Comparison of ENCODE assay signal across 1 cellular context in genomic region chr6:53461041-53461656, GRCh38.
TF ChIP-seq lines count a peak whose summit lies in the region.

No MANE protein-coding gene starts in this region.

TF ChIP-seq in GM12878, 131 proteins besides CTCF, POLR2A, EP300 and RAD21 (continued from another document and continues in another):
- TF ChIP-seq ZBTB11 (CRISPR knock-in tag; IDR thresholded peaks at IDR 0.05) (no peak), MEF2B (IDR thresholded peaks at IDR 0.05; ENCODE audit: partially characterized antibody, poor library complexity, severe bottlenecking) (peak; percentile 87), TAF1 (IDR thresholded peaks at IDR 0.05; ENCODE audit: borderline replicate concordance, low read depth, low read length) (no peak), BACH1 (IDR thresholded peaks at IDR 0.05; ENCODE audit: borderline replicate concordance) (0 out of 2 replicates have a peak, but pooled peaks have one; percentile 42), ZSCAN29 (IDR thresholded peaks at IDR 0.05) (no peak), ZNF384 (IDR thresholded peaks at IDR 0.05; ENCODE audit: borderline replicate concordance, low read depth, low read length) (no peak; the same call in 1 of the 2 replicates), SMAD1 (IDR thresholded peaks at IDR 0.05; ENCODE audit: low read depth, partially characterized antibody) (peak; percentile 48), YBX1 (IDR thresholded peaks at IDR 0.05) (no peak), ZNF622 (IDR thresholded peaks at IDR 0.05) (no peak), RFX5 (IDR thresholded peaks at IDR 0.05; ENCODE audit: low read depth, low read length) (no peak), EGR1 (IDR thresholded peaks at IDR 0.05; ENCODE audit: borderline replicate concordance in 1 of 2, low read depth in 2 of 2, low read length in 2 of 2) (no peak), CHD1 (IDR thresholded peaks at IDR 0.05; ENCODE audit: low read depth, low read length) (no peak; the same call in 1 of the 2 replicates), BCL11A (IDR thresholded peaks at IDR 0.05; ENCODE audit: low read depth, low read length) (peak; percentile 86), JUND (IDR thresholded peaks at IDR 0.05; ENCODE audit: low read depth, low read length) (no peak), TARDBP (IDR thresholded peaks at IDR 0.05; ENCODE audit: borderline replicate concordance) (no peak), E2F8 (IDR thresholded peaks at IDR 0.05; ENCODE audit: low read depth, partially characterized antibody) (no peak), MXI1 (IDR thresholded peaks at IDR 0.05; ENCODE audit: low read depth, low read length) (no peak), LARP7 (IDR thresholded peaks at IDR 0.05) (no peak), FOXK2 (IDR thresholded peaks at IDR 0.05) (no peak), CEBPB (IDR thresholded peaks at IDR 0.05; ENCODE audit: borderline replicate concordance in 1 of 2, low read depth in 2 of 2, low read length in 2 of 2) (no peak; a peak in 1 of 4 replicates), NR2C1 (IDR thresholded peaks at IDR 0.05) (no peak), BRCA1 (IDR thresholded peaks at IDR 0.05; ENCODE audit: low read depth, low read length) (no peak), ETV6 (conservative IDR thresholded peaks at IDR 0.05 in 1 of 2, IDR thresholded peaks at IDR 0.05 in 1 of 2; ENCODE audit: borderline replicate concordance in 1 of 2, low read depth in 1 of 2) (peak in 1 of 2 experiments; percentile 67; a peak in 1 of 4 replicates), IRF4 (IDR thresholded peaks at IDR 0.05; ENCODE audit: low read depth, low read length) (no peak), IKZF1 (conservative IDR thresholded peaks at IDR 0.05) (peak; percentile 86), IKZF2 (IDR thresholded peaks at IDR 0.05) (peak; percentile 86), ZBTB4 (CRISPR knock-in tag; IDR thresholded peaks at IDR 0.05) (no peak), ZNF24 (IDR thresholded peaks at IDR 0.05) (0 out of 2 replicates have a peak, but pooled peaks have one; percentile 18), HDAC6 (IDR thresholded peaks at IDR 0.05; ENCODE audit: unreplicated experiment) (no peak), NR2C2 (IDR thresholded peaks at IDR 0.05; ENCODE audit: borderline replicate concordance, control insufficient read depth, insufficient read length, low read depth) (no peak), BMI1 (IDR thresholded peaks at IDR 0.05; ENCODE audit: borderline replicate concordance) (no peak; the same call in 1 of the 2 replicates), STAT3 (IDR thresholded peaks at IDR 0.05; ENCODE audit: low read depth, low read length) (peak; percentile 80; the same call in 1 of the 2 replicates), JUNB (IDR thresholded peaks at IDR 0.05) (peak; percentile 53), KAT2A (conservative IDR thresholded peaks at IDR 0.05; ENCODE audit: control insufficient read depth, low read depth, low read length) (no peak), BCLAF1 (IDR thresholded peaks at IDR 0.05) (no peak), HSF1 (IDR thresholded peaks at IDR 0.05; ENCODE audit: low read depth, low read length) (no peak), NFYA (IDR thresholded peaks at IDR 0.05; ENCODE audit: borderline replicate concordance, low read depth, low read length) (no peak), ATF7 (IDR thresholded peaks at IDR 0.05; ENCODE audit: low read depth) (peak; percentile 60; the same call in 1 of the 2 replicates), KLF5 (IDR thresholded peaks at IDR 0.05; ENCODE audit: partially characterized antibody) (no peak), DPF2 (IDR thresholded peaks at IDR 0.05) (peak; percentile 89), NRF1 (conservative IDR thresholded peaks at IDR 0.05; ENCODE audit: low read depth, low read length) (no peak), RAD51 (IDR thresholded peaks at IDR 0.05) (no peak; the same call in 1 of the 2 replicates), MAX (IDR thresholded peaks at IDR 0.05; ENCODE audit: low read depth, low read length) (no peak), CHD2 (IDR thresholded peaks at IDR 0.05; ENCODE audit: borderline replicate concordance, low read depth, low read length) (no peak), IRF3 (IDR thresholded peaks at IDR 0.05) (no peak), ZNF207 (IDR thresholded peaks at IDR 0.05; ENCODE audit: borderline replicate concordance) (no peak), NR2F1 (conservative IDR thresholded peaks at IDR 0.05) (peak; percentile 16; the same call in 1 of the 2 replicates), PKNOX1 (IDR thresholded peaks at IDR 0.05) (peak; percentile 87), SREBF2 (IDR thresholded peaks at IDR 0.05; ENCODE audit: low read length) (no peak), IRF5 (IDR thresholded peaks at IDR 0.05; ENCODE audit: borderline replicate concordance) (no peak)
